In the genomic region with DNA sequence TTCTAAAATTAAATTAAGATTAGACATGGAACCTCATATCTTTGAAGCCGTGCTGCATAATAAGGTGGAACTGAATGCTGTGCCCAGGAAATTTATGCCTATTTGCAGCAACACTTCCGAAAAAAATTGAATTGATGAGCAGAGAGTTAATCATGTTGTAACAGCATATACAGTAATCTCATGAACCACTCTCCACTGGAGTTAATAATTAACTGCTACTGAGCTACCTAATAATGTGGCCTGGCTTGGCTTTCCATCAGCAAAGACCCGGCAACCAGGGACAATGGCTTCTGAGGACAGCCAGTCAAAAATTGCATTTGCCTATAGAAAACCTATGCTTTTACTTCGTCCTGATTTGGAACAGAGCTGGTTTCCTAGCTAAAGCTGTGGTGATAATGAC, we compare ENCODE assay signal across 19 cellular contexts.
"Had no signal": no experiment of that assay in that cellular context is flagged by ENCODE, and none has a peak within 500 bp of the region (broad histone marks: within the 10 kb centered on the region; RNA-seq: fewer than 3 reads in every experiment).

No MANE protein-coding gene starts in this region.

- H3K27ac ChIP-seq: esophagus muscularis mucosa, foreskin keratinocyte, heart right ventricle, upper lobe of left lung had no signal

- DNase-seq: activated CD4-positive, alpha-beta T cell treated with anti-CD3 and anti-CD28 coated beads for 4 hours; activated CD4-positive, alpha-beta T cell treated with anti-CD3 and anti-CD28 coated beads, Interleukin-2, amount 50 U/mL, for 4 hours; activated effector memory CD4-positive, alpha-beta T cell treated with Interleukin-2 at 50 U/mL for 16 hours; activated naive CD4-positive, alpha-beta T cell treated with Interleukin-2 at 50 U/mL for 16 hours; activated T-cell treated with anti-CD3 and anti-CD28 coated beads for 4 hours; anterior cingulate cortex; foreskin keratinocyte; heart right ventricle; midbrain; naive thymus-derived CD8-positive, alpha-beta T cell; occipital lobe; right cardiac atrium; stimulated activated CD4-positive, alpha-beta T cell treated with anti-CD3 and anti-CD28 coated beads, Interleukin-12 subunit alpha, Interleukin-12 subunit beta, amount 100 ng/mL, for 4 hours; stimulated activated CD4-positive, alpha-beta T cell treated with anti-CD3 and anti-CD28 coated beads, Interleukin-4, amount 100 ng/mL, for 1 hour; substantia nigra; T-helper 1 cell; upper lobe of left lung had no signal

- H3K27me3 ChIP-seq: esophagus muscularis mucosa, heart right ventricle, upper lobe of left lung had no signal

- H3K4me3 ChIP-seq: esophagus muscularis mucosa, heart right ventricle, upper lobe of left lung had no signal

- H3K9me3 ChIP-seq: esophagus muscularis mucosa, upper lobe of left lung had no signal

- FAIRE-seq: bronchial epithelial cell had no signal

- H3K36me3 ChIP-seq: esophagus muscularis mucosa, heart right ventricle, upper lobe of left lung had no signal

- H3K4me1 ChIP-seq: esophagus muscularis mucosa, foreskin keratinocyte, heart right ventricle, upper lobe of left lung had no signal
